1 cellular context compared by ENCODE assay signal in the genomic region with DNA sequence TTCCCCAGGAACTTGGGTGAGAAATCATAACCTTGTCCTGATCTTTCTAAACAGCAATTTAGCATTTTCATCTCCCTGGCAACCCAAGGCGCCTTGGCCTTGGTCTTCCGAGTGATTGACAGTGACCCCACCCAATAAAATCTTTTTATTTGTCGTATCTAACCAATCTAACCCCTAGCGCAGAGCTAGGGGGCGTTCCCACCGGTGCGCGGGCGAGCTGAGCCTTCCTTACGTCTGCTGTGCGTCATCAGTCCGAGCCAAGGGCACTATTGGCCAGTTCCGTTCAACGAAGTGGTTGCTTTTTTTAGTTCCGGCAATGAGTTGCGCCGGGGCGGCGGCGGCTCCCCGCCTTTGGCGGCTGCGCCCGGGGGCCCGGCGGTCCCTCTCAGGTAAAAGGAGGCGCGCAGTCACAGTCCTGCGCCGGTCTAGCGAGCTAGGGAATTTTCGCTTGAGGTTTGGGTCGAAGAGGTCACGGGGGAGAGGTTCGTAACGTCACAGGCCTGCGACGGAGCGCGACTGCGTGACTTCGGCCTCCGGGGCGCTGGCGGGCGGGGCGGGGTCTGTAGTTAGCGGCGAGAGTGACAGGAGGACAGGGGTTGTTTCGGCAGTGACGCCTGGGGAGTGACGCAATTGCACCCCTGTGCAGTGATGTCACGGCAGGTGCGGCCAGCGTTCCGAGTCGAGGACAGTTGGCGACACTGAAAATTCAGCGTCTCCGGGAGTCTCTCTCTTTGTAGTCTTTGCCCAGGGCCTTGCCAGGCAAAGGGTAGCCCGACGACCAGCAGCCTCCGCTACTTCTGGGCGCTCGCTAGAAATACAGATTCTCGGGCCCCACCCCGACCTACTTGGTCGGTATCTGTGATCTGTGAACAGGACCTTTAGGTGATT.
TF ChIP-seq lines count a peak whose summit lies in the region.

A gene (plus strand): TSS at position 266 of the 888 bp plus-strand sequence. CDS start 51 bp downstream, at position 317.

TF ChIP-seq in K562, 482 proteins besides CTCF, POLR2A, EP300 and RAD21 (continued from another document and continues in another):
- TF ChIP-seq, protein P1, sequence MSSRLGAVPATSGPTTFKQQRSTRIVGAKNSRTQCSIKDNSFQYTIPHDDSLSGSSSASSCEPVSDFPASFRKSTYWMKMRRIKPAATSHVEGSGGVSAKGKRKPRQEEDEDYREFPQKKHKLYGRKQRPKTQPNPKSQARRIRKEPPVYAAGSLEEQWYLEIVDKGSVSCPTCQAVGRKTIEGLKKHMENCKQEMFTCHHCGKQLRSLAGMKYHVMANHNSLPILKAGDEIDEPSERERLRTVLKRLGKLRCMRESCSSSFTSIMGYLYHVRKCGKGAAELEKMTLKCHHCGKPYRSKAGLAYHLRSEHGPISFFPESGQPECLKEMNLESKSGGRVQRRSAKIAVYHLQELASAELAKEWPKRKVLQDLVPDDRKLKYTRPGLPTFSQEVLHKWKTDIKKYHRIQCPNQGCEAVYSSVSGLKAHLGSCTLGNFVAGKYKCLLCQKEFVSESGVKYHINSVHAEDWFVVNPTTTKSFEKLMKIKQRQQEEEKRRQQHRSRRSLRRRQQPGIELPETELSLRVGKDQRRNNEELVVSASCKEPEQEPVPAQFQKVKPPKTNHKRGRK (tag; IDR thresholded peaks at IDR 0.05): no peak
- no peak for TF ChIP-seq ZNF354B (CRISPR knock-in tag; IDR thresholded peaks at IDR 0.05)
- TF ChIP-seq, protein P2, sequence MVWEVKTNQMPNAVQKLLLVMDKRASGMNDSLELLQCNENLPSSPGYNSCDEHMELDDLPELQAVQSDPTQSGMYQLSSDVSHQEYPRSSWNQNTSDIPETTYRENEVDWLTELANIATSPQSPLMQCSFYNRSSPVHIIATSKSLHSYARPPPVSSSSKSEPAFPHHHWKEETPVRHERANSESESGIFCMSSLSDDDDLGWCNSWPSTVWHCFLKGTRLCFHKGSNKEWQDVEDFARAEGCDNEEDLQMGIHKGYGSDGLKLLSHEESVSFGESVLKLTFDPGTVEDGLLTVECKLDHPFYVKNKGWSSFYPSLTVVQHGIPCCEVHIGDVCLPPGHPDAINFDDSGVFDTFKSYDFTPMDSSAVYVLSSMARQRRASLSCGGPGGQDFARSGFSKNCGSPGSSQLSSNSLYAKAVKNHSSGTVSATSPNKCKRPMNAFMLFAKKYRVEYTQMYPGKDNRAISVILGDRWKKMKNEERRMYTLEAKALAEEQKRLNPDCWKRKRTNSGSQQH (CRISPR knock-in tag; IDR thresholded peaks at IDR 0.05): no peak
- peak; percentile 94 for TF ChIP-seq MXI1 (IDR thresholded peaks at IDR 0.05; ENCODE audit: low read depth, low read length)
- TF ChIP-seq, protein P3, sequence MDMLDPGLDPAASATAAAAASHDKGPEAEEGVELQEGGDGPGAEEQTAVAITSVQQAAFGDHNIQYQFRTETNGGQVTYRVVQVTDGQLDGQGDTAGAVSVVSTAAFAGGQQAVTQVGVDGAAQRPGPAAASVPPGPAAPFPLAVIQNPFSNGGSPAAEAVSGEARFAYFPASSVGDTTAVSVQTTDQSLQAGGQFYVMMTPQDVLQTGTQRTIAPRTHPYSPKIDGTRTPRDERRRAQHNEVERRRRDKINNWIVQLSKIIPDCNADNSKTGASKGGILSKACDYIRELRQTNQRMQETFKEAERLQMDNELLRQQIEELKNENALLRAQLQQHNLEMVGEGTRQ (CRISPR knock-in tag; IDR thresholded peaks at IDR 0.05): peak; percentile 61
- no peak for TF ChIP-seq HDGF (IDR thresholded peaks at IDR 0.05)
- TF ChIP-seq CHD2 (IDR thresholded peaks at IDR 0.05; ENCODE audit: low read depth, low read length): peak; percentile 78
- TF ChIP-seq, protein P4, sequence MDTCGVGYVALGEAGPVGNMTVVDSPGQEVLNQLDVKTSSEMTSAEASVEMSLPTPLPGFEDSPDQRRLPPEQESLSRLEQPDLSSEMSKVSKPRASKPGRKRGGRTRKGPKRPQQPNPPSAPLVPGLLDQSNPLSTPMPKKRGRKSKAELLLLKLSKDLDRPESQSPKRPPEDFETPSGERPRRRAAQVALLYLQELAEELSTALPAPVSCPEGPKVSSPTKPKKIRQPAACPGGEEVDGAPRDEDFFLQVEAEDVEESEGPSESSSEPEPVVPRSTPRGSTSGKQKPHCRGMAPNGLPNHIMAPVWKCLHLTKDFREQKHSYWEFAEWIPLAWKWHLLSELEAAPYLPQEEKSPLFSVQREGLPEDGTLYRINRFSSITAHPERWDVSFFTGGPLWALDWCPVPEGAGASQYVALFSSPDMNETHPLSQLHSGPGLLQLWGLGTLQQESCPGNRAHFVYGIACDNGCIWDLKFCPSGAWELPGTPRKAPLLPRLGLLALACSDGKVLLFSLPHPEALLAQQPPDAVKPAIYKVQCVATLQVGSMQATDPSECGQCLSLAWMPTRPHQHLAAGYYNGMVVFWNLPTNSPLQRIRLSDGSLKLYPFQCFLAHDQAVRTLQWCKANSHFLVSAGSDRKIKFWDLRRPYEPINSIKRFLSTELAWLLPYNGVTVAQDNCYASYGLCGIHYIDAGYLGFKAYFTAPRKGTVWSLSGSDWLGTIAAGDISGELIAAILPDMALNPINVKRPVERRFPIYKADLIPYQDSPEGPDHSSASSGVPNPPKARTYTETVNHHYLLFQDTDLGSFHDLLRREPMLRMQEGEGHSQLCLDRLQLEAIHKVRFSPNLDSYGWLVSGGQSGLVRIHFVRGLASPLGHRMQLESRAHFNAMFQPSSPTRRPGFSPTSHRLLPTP (IDR thresholded peaks at IDR 0.05; ENCODE audit: borderline replicate concordance, extremely low read depth, insufficient read length): no peak
- peak; percentile 76 for TF ChIP-seq ELF2 (CRISPR knock-in tag; IDR thresholded peaks at IDR 0.05)
- peak; percentile 74 for TF ChIP-seq HCFC1 (IDR thresholded peaks at IDR 0.05; ENCODE audit: low read depth, low read length)
- peak; percentile 96 for TF ChIP-seq CREM (IDR thresholded peaks at IDR 0.05; ENCODE audit: low read depth)
- TF ChIP-seq, protein P5, sequence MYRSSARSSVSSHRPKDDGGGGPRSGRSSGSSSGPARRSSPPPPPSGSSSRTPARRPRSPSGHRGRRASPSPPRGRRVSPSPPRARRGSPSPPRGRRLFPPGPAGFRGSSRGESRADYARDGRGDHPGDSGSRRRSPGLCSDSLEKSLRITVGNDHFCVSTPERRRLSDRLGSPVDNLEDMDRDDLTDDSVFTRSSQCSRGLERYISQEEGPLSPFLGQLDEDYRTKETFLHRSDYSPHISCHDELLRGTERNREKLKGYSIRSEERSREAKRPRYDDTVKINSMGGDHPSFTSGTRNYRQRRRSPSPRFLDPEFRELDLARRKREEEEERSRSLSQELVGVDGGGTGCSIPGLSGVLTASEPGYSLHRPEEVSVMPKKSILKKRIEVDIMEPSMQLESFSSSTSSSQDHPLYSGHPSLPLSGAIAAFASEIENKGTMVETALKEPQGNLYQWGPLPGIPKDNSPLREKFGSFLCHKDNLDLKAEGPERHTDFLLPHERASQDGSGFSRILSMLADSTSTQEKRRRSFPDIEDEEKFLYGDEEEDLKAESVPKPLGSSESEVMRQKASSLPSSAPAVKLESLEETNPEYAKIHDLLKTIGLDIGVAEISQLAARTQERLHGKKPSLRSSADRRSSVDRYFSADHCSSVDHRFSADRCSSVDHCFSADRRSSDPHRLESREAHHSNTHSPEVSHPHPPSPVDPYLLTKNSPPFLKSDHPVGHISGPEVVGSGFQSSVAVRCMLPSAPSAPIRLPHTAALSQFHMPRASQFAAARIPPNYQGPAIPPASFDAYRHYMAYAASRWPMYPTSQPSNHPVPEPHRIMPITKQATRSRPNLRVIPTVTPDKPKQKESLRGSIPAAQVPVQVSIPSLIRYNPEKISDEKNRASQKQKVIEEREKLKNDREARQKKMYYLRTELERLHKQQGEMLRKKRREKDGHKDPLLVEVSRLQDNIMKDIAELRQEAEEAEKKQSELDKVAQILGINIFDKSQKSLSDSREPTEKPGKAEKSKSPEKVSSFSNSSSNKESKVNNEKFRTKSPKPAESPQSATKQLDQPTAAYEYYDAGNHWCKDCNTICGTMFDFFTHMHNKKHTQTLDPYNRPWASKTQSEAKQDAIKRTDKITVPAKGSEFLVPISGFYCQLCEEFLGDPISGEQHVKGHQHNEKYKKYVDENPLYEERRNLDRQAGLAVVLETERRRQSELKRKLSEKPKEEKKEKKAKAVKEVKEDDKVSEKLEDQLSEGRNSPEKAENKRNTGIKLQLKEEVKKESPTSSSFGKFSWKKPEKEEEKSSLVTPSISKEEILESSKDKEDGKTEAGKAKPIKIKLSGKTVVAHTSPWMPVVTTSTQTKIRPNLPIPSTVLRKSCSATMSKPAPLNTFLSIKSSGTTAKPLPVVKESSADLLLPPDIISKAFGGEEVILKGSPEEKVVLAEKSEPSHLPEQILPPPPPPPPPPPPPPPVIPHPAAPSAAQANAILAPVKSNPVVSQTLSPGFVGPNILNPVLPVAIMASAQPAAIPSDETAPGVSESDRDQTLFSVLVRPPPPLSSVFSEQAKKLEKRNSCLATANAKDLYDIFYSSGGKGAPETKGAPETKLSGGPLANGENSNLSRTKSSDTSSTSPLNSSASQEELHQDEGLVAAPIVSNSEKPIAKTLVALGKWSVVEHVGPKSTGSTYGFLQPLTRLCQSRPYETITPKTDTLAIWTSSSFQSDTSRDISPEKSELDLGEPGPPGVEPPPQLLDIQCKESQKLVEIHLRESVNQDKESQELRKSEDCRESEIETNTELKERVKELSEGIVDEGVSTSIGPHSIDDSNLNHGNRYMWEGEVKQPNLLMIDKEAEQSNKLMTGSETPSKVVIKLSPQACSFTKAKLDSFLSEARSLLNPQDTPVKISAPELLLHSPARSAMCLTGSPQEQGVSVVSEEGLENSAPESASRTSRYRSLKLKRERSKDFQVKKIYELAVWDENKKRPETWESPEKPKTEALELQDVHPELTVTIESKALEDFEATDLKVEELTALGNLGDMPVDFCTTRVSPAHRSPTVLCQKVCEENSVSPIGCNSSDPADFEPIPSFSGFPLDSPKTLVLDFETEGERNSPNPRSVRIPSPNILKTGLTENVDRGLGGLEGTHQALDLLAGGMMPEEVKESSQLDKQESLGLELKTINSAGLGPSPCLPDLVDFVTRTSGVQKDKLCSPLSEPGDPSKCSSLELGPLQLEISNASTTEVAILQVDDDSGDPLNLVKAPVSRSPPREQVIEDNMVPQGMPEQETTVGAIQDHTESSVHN (IDR thresholded peaks at IDR 0.05; ENCODE audit: borderline replicate concordance in 1 of 2, low read depth in 1 of 2): peak in 1 of 2 experiments; percentile 78; a peak in 2 of 4 replicates
- no peak for TF ChIP-seq SRSF7 (optimal IDR thresholded peaks at IDR 0.05; ENCODE audit: low read depth, low read length)
- no peak for TF ChIP-seq FUS (optimal IDR thresholded peaks at IDR 0.05; ENCODE audit: low read depth, low read length)
- TF ChIP-seq POLR2AphosphoS5 (IDR thresholded peaks at IDR 0.05; ENCODE audit: control insufficient read depth, insufficient read depth, low read depth, low read length): peak; percentile 72; the same call in 1 of the 2 replicates
- no peak for TF ChIP-seq TAF7 (tag; IDR thresholded peaks at IDR 0.05)
- peak; percentile 49; the same call in 1 of the 2 replicates for TF ChIP-seq POLR2H (tag; IDR thresholded peaks at IDR 0.05; ENCODE audit: low read depth)
- no peak for TF ChIP-seq GATAD2A (IDR thresholded peaks at IDR 0.05)
- TF ChIP-seq, protein P6, sequence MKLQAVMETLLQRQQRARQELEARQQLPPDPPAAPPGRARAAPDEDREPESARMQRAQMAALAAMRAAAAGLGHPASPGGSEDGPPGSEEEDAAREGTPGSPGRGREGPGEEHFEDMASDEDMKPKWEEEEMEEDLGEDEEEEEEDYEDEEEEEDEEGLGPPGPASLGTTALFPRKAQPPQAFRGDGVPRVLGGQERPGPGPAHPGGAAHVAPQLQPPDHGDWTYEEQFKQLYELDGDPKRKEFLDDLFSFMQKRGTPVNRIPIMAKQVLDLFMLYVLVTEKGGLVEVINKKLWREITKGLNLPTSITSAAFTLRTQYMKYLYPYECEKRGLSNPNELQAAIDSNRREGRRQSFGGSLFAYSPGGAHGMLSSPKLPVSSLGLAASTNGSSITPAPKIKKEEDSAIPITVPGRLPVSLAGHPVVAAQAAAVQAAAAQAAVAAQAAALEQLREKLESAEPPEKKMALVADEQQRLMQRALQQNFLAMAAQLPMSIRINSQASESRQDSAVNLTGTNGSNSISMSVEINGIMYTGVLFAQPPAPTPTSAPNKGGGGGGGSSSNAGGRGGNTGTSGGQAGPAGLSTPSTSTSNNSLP (IDR thresholded peaks at IDR 0.05; ENCODE audit: borderline replicate concordance, low read depth, low read length): peak; percentile 64; the same call in 1 of the 2 replicates
- TF ChIP-seq, protein P7, sequence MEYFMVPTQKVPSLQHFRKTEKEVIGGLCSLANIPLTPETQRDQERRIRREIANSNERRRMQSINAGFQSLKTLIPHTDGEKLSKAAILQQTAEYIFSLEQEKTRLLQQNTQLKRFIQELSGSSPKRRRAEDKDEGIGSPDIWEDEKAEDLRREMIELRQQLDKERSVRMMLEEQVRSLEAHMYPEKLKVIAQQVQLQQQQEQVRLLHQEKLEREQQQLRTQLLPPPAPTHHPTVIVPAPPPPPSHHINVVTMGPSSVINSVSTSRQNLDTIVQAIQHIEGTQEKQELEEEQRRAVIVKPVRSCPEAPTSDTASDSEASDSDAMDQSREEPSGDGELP (CRISPR knock-in tag; IDR thresholded peaks at IDR 0.05; ENCODE audit: borderline replicate concordance): peak; percentile 81
- TF ChIP-seq HMG20B (CRISPR knock-in tag; IDR thresholded peaks at IDR 0.05): no peak
- no peak for TF ChIP-seq PTRF (tag; IDR thresholded peaks at IDR 0.05)
- TF ChIP-seq PHB (CRISPR knock-in tag; IDR thresholded peaks at IDR 0.05): no peak
- TF ChIP-seq MEIS2 (IDR thresholded peaks at IDR 0.05; ENCODE audit: partially characterized antibody): peak; percentile 82
- peak; percentile 93 for TF ChIP-seq NBN (IDR thresholded peaks at IDR 0.05; ENCODE audit: low read depth)
- peak; percentile 65; the same call in 1 of the 2 replicates for TF ChIP-seq CC2D1A (IDR thresholded peaks at IDR 0.05)
- TF ChIP-seq NRF1 (conservative IDR thresholded peaks at IDR 0.05 in 1 of 2, IDR thresholded peaks at IDR 0.05 in 1 of 2): peak; percentile 89 to 90
- TF ChIP-seq NCOA1 (IDR thresholded peaks at IDR 0.05; ENCODE audit: low read depth): peak; percentile 97
- no peak for TF ChIP-seq DNMT1 (IDR thresholded peaks at IDR 0.05)
- TF ChIP-seq HNRNPK (IDR thresholded peaks at IDR 0.05; ENCODE audit: low read depth, low read length, poor library complexity, severe bottlenecking): no peak
- TF ChIP-seq TAL1 (IDR thresholded peaks at IDR 0.05): no peak
- TF ChIP-seq ETS2 (tag; IDR thresholded peaks at IDR 0.05; ENCODE audit: borderline replicate concordance, poor library complexity, severe bottlenecking): no peak
- TF ChIP-seq, protein P8, sequence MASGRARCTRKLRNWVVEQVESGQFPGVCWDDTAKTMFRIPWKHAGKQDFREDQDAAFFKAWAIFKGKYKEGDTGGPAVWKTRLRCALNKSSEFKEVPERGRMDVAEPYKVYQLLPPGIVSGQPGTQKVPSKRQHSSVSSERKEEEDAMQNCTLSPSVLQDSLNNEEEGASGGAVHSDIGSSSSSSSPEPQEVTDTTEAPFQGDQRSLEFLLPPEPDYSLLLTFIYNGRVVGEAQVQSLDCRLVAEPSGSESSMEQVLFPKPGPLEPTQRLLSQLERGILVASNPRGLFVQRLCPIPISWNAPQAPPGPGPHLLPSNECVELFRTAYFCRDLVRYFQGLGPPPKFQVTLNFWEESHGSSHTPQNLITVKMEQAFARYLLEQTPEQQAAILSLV (tag; IDR thresholded peaks at IDR 0.05): peak; percentile 66; the same call in 1 of the 2 replicates
- TF ChIP-seq, protein P9, sequence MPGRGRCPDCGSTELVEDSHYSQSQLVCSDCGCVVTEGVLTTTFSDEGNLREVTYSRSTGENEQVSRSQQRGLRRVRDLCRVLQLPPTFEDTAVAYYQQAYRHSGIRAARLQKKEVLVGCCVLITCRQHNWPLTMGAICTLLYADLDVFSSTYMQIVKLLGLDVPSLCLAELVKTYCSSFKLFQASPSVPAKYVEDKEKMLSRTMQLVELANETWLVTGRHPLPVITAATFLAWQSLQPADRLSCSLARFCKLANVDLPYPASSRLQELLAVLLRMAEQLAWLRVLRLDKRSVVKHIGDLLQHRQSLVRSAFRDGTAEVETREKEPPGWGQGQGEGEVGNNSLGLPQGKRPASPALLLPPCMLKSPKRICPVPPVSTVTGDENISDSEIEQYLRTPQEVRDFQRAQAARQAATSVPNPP (IDR thresholded peaks at IDR 0.05; ENCODE audit: borderline replicate concordance, insufficient read depth, insufficient read length): no peak
